In the genomic region with DNA sequence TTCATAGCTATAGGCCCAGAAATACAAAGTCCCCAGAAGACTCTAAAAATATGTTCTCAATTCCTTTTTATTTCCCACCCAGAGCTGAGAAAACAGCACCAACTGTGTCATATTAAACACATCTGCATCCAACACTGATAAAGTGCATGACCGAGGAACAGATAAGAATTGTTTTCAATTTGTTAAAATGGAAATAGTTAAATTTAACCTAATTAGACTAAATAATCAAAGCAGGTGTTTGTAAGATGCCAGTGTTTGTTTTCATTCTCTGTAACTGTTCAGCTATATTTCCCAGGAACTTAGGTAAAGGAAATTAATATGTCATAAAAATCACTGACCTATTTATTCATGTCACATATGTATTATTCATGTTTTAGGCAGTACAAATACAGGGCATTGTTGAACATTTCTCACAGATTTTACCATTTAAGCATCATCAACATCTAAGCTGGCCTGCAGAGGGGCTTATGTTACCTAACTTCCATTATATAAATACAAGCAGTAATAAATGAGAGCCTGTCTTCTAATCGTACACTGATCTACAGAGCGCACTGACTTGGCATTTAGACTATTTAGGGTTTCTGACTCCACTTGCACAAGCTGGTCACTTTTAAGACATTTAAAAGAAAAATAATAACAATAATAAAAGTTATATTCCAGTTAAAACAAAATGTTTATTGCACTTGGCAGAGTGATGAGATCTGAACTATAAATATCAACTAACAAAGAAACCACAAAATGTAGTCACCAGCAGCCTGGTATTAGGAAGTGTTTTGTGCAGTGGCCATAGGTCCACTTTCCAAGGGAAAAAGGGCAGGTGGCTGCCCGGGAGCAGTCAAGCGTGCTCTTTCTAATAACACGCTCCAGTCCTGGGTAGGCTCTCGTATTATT, we compare ENCODE assay signal across 9 cellular contexts.
DNase-seq lines count a peak whose midpoint lies in the region; ATAC-seq and TF ChIP-seq lines count a peak whose summit lies in the region.
"Had no signal": no experiment of that assay in that cellular context is flagged by ENCODE, and none has a peak within 500 bp of the region (broad histone marks: within the 10 kb centered on the region; RNA-seq: fewer than 3 reads in every experiment).

No MANE protein-coding gene starts in this region.

- H3K4me3 Mint-ChIP-seq in GM23338 = no peak overlapping the region

- no peaks in the 10 kb centered on the region for H3K79me2 ChIP-seq in GM23338 (replicated peaks; ENCODE audit: insufficient read depth)

- H3K4me1 ChIP-seq in GM23338 (ENCODE audit: insufficient read depth) = no peaks in the 10 kb centered on the region
- H3K4me1 ChIP-seq in SJSA1 (replicated peaks) = peaks cover 32% of the 10 kb centered on the region

- H3K4me2 ChIP-seq in GM23338 = no peak overlapping the region

- H3K9me3 ChIP-seq in SJSA1 (replicated peaks) = no peaks in the 10 kb centered on the region

- H3K36me3 Mint-ChIP-seq in GM23338 (ENCODE audit: low read depth) = no peaks in the 10 kb centered on the region

- H2AFZ ChIP-seq in GM23338 = no peak overlapping the region

- intact Hi-C loops in left ventricle myocardium superior (cut with micrococcal nuclease) = no loop called here

- H4K20me1 ChIP-seq in GM23338 (replicated peaks; ENCODE audit: insufficient read depth) = no peaks in the 10 kb centered on the region

- peak; percentile 15 for DNase-seq in GM23338 (ENCODE audit: low spot score)
- DNase-seq in SJSA1 (ENCODE audit: low read depth in 1 of 2, low spot score in 2 of 2) = peak; percentile 56 to 82
- no peak for DNase-seq in left ventricle myocardium superior
- DNase-seq in stromal cell of bone marrow (ENCODE audit: low read depth) = peak; percentile 51
- no peak for DNase-seq in stimulated activated CD4-positive, alpha-beta T cell treated with anti-CD3 and anti-CD28 coated beads, Interleukin-2, amount 100 ng/mL, for 48 hours
- DNase-seq in superior temporal gyrus (ENCODE audit: extremely low spot score) = no peak
- DNase-seq: midbrain had no signal

- no peak for TF ChIP-seq CTCF in GM23338 (conservative IDR thresholded peaks at IDR 0.05; ENCODE audit: low read depth in 2 of 2)

- H3K27me3 Mint-ChIP-seq in GM23338 (ENCODE audit: insufficient read depth, low read depth, poor library complexity) = no peaks in the 10 kb centered on the region

- H3K4me3 ChIP-seq in GM23338 (no peak overlapping the region), SJSA1 (no peak overlapping the region)

- H3K27ac Mint-ChIP-seq in GM23338 = no peak overlapping the region

- H3F3A ChIP-seq in GM23338 (replicated peaks; ENCODE audit: low read depth) = no peaks in the 10 kb centered on the region

- H3K36me3 ChIP-seq in GM23338 (ENCODE audit: insufficient read depth) (no peaks in the 10 kb centered on the region), SJSA1 (no peaks in the 10 kb centered on the region)

- H3K27me3 ChIP-seq in GM23338 (ENCODE audit: insufficient read depth) (no peaks in the 10 kb centered on the region), SJSA1 (replicated peaks) (no peaks in the 10 kb centered on the region)

- ATAC-seq in GM23338 (no peak), left ventricle myocardium superior (peak; percentile 42), GM19467 (IDR thresholded peaks at IDR 0.05; ENCODE audit: unreplicated experiment) (no peak), GM19035 (IDR thresholded peaks at IDR 0.05; ENCODE audit: unreplicated experiment) (no peak)

- H3K9me2 ChIP-seq in GM23338 (ENCODE audit: insufficient read depth) = no peaks in the 10 kb centered on the region

- no peaks in the 10 kb centered on the region for H3K9me3 Mint-ChIP-seq in GM23338

- H3K27ac ChIP-seq in GM23338 (ENCODE audit: low read depth) (no peak overlapping the region), SJSA1 (no peak overlapping the region)

- peaks cover 5% of the 10 kb centered on the region; the same call in 2 of the 3 replicates for H3K4me1 Mint-ChIP-seq in GM23338

TF ChIP-seq in GM23338, 12 proteins besides CTCF, POLR2A, EP300 and RAD21 (continues in another document):
- TF ChIP-seq EZH2phosphoT487 (IDR thresholded peaks at IDR 0.05; ENCODE audit: unreplicated experiment) (no peak), POLR2AphosphoS5 (IDR thresholded peaks at IDR 0.05; ENCODE audit: low read depth) (no peak), NANOG (IDR thresholded peaks at IDR 0.05; ENCODE audit: borderline replicate concordance) (no peak)
- TF ChIP-seq, protein P1, sequence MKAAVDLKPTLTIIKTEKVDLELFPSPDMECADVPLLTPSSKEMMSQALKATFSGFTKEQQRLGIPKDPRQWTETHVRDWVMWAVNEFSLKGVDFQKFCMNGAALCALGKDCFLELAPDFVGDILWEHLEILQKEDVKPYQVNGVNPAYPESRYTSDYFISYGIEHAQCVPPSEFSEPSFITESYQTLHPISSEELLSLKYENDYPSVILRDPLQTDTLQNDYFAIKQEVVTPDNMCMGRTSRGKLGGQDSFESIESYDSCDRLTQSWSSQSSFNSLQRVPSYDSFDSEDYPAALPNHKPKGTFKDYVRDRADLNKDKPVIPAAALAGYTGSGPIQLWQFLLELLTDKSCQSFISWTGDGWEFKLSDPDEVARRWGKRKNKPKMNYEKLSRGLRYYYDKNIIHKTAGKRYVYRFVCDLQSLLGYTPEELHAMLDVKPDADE (IDR thresholded peaks at IDR 0.05) = no peak
- TF ChIP-seq, protein P2, sequence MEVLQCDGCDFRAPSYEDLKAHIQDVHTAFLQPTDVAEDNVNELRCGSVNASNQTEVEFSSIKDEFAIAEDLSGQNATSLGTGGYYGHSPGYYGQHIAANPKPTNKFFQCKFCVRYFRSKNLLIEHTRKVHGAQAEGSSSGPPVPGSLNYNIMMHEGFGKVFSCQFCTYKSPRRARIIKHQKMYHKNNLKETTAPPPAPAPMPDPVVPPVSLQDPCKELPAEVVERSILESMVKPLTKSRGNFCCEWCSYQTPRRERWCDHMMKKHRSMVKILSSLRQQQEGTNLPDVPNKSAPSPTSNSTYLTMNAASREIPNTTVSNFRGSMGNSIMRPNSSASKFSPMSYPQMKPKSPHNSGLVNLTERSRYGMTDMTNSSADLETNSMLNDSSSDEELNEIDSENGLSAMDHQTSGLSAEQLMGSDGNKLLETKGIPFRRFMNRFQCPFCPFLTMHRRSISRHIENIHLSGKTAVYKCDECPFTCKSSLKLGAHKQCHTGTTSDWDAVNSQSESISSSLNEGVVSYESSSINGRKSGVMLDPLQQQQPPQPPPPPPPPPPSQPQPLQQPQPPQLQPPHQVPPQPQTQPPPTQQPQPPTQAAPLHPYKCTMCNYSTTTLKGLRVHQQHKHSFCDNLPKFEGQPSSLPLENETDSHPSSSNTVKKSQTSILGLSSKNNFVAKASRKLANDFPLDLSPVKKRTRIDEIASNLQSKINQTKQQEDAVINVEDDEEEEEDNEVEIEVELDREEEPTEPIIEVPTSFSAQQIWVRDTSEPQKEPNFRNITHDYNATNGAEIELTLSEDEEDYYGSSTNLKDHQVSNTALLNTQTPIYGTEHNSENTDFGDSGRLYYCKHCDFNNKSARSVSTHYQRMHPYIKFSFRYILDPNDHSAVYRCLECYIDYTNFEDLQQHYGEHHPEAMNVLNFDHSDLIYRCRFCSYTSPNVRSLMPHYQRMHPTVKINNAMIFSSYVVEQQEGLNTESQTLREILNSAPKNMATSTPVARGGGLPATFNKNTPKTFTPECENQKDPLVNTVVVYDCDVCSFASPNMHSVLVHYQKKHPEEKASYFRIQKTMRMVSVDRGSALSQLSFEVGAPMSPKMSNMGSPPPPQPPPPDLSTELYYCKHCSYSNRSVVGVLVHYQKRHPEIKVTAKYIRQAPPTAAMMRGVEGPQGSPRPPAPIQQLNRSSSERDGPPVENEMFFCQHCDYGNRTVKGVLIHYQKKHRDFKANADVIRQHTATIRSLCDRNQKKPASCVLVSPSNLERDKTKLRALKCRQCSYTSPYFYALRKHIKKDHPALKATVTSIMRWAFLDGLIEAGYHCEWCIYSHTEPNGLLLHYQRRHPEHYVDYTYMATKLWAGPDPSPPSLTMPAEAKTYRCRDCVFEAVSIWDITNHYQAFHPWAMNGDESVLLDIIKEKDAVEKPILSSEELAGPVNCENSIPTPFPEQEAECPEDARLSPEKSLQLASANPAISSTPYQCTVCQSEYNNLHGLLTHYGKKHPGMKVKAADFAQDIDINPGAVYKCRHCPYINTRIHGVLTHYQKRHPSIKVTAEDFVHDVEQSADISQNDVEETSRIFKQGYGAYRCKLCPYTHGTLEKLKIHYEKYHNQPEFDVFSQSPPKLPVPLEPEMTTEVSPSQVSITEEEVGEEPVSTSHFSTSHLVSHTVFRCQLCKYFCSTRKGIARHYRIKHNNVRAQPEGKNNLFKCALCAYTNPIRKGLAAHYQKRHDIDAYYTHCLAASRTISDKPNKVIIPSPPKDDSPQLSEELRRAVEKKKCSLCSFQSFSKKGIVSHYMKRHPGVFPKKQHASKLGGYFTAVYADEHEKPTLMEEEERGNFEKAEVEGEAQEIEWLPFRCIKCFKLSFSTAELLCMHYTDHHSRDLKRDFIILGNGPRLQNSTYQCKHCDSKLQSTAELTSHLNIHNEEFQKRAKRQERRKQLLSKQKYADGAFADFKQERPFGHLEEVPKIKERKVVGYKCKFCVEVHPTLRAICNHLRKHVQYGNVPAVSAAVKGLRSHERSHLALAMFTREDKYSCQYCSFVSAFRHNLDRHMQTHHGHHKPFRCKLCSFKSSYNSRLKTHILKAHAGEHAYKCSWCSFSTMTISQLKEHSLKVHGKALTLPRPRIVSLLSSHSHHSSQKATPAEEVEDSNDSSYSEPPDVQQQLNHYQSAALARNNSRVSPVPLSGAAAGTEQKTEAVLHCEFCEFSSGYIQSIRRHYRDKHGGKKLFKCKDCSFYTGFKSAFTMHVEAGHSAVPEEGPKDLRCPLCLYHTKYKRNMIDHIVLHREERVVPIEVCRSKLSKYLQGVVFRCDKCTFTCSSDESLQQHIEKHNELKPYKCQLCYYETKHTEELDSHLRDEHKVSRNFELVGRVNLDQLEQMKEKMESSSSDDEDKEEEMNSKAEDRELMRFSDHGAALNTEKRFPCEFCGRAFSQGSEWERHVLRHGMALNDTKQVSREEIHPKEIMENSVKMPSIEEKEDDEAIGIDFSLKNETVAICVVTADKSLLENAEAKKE (CRISPR knock-in tag; IDR thresholded peaks at IDR 0.05) = no peak

Comparison
In these comparisons a context has a peak if more than half of its experiments do, and no peak if none do; other contexts are left out.
1. DNase-seq: peak in GM23338 (single experiment), SJSA1 (2 of 2) and stromal cell of bone marrow (single experiment); none in left ventricle myocardium superior (single experiment), stimulated activated CD4-positive, alpha-beta T cell treated with anti-CD3 and anti-CD28 coated beads, Interleukin-2, amount 100 ng/mL, for 48 hours (0 of 2) and superior temporal gyrus (single experiment).